In the genomic region with DNA sequence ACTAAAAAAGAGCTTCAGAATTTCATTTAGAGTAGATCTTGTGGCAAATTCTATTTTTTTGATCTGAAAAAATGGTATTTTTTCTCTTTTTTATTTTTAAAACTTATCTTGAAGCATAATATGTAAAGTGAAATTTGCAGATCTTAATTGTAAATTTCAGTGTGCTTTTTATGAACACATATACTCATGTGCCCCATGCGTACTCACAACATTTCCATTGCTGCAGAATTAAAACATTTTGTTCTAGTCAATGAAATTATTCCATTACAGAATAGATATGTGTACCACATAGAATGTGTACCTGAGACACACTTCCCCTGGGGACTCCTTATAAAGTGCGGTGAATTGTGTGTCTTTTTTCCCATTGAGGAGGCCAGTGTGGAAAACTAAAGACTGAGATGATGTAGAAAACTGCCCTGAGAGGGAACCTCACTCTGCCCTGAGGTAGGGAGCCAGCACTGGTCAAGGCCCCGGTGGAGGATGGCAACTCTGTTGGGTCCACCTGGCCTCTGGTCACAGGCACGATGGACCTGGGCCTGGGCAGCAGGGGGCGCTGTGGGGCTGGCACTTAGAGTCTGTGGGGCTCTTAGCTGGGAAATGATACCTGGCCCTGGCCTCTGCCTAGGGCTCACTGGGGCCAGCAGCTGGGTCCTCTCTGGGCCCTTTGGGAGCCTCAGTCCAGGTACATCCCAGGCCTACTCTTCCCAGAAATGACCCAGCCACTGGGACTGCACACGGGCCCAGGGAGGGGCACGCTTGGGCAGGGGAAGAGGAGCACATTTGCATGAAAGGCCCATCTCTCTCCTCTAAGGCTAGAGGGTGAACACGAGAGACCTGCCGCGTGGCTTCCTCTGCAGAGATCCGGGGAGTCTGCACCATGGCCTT, we compare ENCODE assay signal across 1 cellular context.
TF ChIP-seq lines count a peak whose summit lies in the region.

No MANE protein-coding gene starts in this region.

TF ChIP-seq in K562, 482 proteins besides CTCF, POLR2A, EP300 and RAD21 (continued from another document and continues in another):
- TF ChIP-seq MYC (IDR thresholded peaks at IDR 0.05; ENCODE audit: low read depth, low read length) (peak; percentile 60), MYC (CRISPR knock-in tag; IDR thresholded peaks at IDR 0.05; ENCODE audit: borderline replicate concordance, low read depth) (no peak; the same call in 1 of the 2 replicates), ZNF512 (tag; IDR thresholded peaks at IDR 0.05) (no peak), E2F5 (CRISPR knock-in tag; IDR thresholded peaks at IDR 0.05) (no peak), HMGXB4 (CRISPR knock-in tag; IDR thresholded peaks at IDR 0.05) (no peak; the same call in 1 of the 2 replicates), SUPT5H (IDR thresholded peaks at IDR 0.05) (no peak), NCOA2 (IDR thresholded peaks at IDR 0.05; ENCODE audit: partially characterized antibody in 2 of 2) (no peak), ZFP30 (CRISPR knock-in tag; IDR thresholded peaks at IDR 0.05; ENCODE audit: borderline replicate concordance) (0 out of 2 replicates have a peak, but pooled peaks have one; percentile 7), ZNF3 (CRISPR knock-in tag; IDR thresholded peaks at IDR 0.05) (no peak), ZNF324 (CRISPR knock-in tag; IDR thresholded peaks at IDR 0.05) (no peak), POLR2AphosphoS5 (IDR thresholded peaks at IDR 0.05; ENCODE audit: control insufficient read depth, insufficient read depth, low read depth, low read length) (no peak), SP2 (IDR thresholded peaks at IDR 0.05; ENCODE audit: extremely low read depth, low read depth, low read length, poor library complexity, severe bottlenecking) (no peak), ILF3 (IDR thresholded peaks at IDR 0.05; ENCODE audit: borderline replicate concordance) (no peak), TOE1 (IDR thresholded peaks at IDR 0.05; ENCODE audit: borderline replicate concordance) (no peak), TOE1 (CRISPR knock-in tag; IDR thresholded peaks at IDR 0.05; ENCODE audit: borderline replicate concordance, low read depth) (peak; percentile 72; the same call in 1 of the 2 replicates), SMAD1 (IDR thresholded peaks at IDR 0.05; ENCODE audit: low read depth, low read length, partially characterized antibody) (no peak), OTX1 (CRISPR knock-in tag; IDR thresholded peaks at IDR 0.05) (peak; percentile 40; the same call in 1 of the 2 replicates), HSF4 (CRISPR knock-in tag; IDR thresholded peaks at IDR 0.05; ENCODE audit: borderline replicate concordance) (peak; percentile 76; the same call in 1 of the 2 replicates), CSDE1 (IDR thresholded peaks at IDR 0.05) (no peak), NR2C2 (CRISPR knock-in tag; IDR thresholded peaks at IDR 0.05) (0 out of 2 replicates have a peak, but pooled peaks have one; percentile 62), NR2C2 (tag; IDR thresholded peaks at IDR 0.05) (no peak), ZFPM2 (CRISPR knock-in tag; IDR thresholded peaks at IDR 0.05) (peak; percentile 92), FOXJ2 (tag; IDR thresholded peaks at IDR 0.05) (no peak), MCM2 (IDR thresholded peaks at IDR 0.05; ENCODE audit: low read depth) (no peak), ZNF589 (CRISPR knock-in tag; IDR thresholded peaks at IDR 0.05; ENCODE audit: low read depth) (no peak), NFRKB (IDR thresholded peaks at IDR 0.05; ENCODE audit: low read depth) (no peak), ARID1B (IDR thresholded peaks at IDR 0.05) (no peak), ETV6 (IDR thresholded peaks at IDR 0.05; ENCODE audit: borderline replicate concordance in 1 of 2, low read depth in 2 of 2, low read length in 1 of 2) (no peak), ETV6 (CRISPR knock-in tag; IDR thresholded peaks at IDR 0.05; ENCODE audit: borderline replicate concordance) (no peak), MAFK (IDR thresholded peaks at IDR 0.05; ENCODE audit: low read length) (peak; percentile 68), ZNF253 (CRISPR knock-in tag; conservative IDR thresholded peaks at IDR 0.05) (no peak), TCF7 (IDR thresholded peaks at IDR 0.05; ENCODE audit: borderline replicate concordance) (no peak), MCM7 (IDR thresholded peaks at IDR 0.05) (no peak), HNRNPLL (IDR thresholded peaks at IDR 0.05; ENCODE audit: low read depth, low read length, poor library complexity, severe bottlenecking) (no peak), ZNF121 (CRISPR knock-in tag; conservative IDR thresholded peaks at IDR 0.05) (no peak), IRF2 (CRISPR knock-in tag; IDR thresholded peaks at IDR 0.05) (peak; percentile 74; the same call in 1 of the 2 replicates), TFAM (CRISPR knock-in tag; conservative IDR thresholded peaks at IDR 0.05) (no peak), ZNF830 (CRISPR knock-in tag; IDR thresholded peaks at IDR 0.05) (no peak; the same call in 1 of the 2 replicates), ZNF282 (CRISPR knock-in tag; IDR thresholded peaks at IDR 0.05) (no peak), SLC30A9 (CRISPR knock-in tag; IDR thresholded peaks at IDR 0.05) (no peak), XRCC5 (IDR thresholded peaks at IDR 0.05; ENCODE audit: low read depth, low read length) (peak; percentile 99), ETV1 (tag; conservative IDR thresholded peaks at IDR 0.05; ENCODE audit: low read depth) (no peak), MAFF (IDR thresholded peaks at IDR 0.05; ENCODE audit: low read length) (no peak), MTA2 (IDR thresholded peaks at IDR 0.05; ENCODE audit: low read depth) (no peak), KAT2B (IDR thresholded peaks at IDR 0.05; ENCODE audit: low read depth, low read length) (no peak), FOS (IDR thresholded peaks at IDR 0.05; ENCODE audit: extremely low read depth, insufficient read length) (no peak), GATA2 (CRISPR knock-in tag; IDR thresholded peaks at IDR 0.05) (0 out of 2 replicates have a peak, but pooled peaks have one; percentile 18), TARDBP (IDR thresholded peaks at IDR 0.05) (no peak), RAD51 (IDR thresholded peaks at IDR 0.05; ENCODE audit: borderline replicate concordance, low read depth) (no peak), ATF1 (CRISPR knock-in tag; IDR thresholded peaks at IDR 0.05) (no peak), ATF1 (tag; IDR thresholded peaks at IDR 0.05) (no peak), HIVEP1 (CRISPR knock-in tag; IDR thresholded peaks at IDR 0.05) (0 out of 2 replicates have a peak, but pooled peaks have one; percentile 12)
- TF ChIP-seq, protein P1, sequence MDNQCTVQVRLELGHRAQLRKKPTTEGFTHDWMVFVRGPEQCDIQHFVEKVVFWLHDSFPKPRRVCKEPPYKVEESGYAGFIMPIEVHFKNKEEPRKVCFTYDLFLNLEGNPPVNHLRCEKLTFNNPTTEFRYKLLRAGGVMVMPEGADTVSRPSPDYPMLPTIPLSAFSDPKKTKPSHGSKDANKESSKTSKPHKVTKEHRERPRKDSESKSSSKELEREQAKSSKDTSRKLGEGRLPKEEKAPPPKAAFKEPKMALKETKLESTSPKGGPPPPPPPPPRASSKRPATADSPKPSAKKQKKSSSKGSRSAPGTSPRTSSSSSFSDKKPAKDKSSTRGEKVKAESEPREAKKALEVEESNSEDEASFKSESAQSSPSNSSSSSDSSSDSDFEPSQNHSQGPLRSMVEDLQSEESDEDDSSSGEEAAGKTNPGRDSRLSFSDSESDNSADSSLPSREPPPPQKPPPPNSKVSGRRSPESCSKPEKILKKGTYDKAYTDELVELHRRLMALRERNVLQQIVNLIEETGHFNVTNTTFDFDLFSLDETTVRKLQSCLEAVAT (IDR thresholded peaks at IDR 0.05), result no peak
- TF ChIP-seq, protein P2, sequence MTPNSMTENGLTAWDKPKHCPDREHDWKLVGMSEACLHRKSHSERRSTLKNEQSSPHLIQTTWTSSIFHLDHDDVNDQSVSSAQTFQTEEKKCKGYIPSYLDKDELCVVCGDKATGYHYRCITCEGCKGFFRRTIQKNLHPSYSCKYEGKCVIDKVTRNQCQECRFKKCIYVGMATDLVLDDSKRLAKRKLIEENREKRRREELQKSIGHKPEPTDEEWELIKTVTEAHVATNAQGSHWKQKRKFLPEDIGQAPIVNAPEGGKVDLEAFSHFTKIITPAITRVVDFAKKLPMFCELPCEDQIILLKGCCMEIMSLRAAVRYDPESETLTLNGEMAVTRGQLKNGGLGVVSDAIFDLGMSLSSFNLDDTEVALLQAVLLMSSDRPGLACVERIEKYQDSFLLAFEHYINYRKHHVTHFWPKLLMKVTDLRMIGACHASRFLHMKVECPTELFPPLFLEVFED (CRISPR knock-in tag; conservative IDR thresholded peaks at IDR 0.05), result peak; percentile 5; the same call in 1 of the 2 replicates
- TF ChIP-seq, protein P3, sequence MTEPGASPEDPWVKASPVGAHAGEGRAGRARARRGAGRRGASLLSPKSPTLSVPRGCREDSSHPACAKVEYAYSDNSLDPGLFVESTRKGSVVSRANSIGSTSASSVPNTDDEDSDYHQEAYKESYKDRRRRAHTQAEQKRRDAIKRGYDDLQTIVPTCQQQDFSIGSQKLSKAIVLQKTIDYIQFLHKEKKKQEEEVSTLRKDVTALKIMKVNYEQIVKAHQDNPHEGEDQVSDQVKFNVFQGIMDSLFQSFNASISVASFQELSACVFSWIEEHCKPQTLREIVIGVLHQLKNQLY (CRISPR knock-in tag; conservative IDR thresholded peaks at IDR 0.05), result peak in 1 of 2 experiments; percentile 78; a peak in 2 of 4 replicates
- TF ChIP-seq, protein P4, sequence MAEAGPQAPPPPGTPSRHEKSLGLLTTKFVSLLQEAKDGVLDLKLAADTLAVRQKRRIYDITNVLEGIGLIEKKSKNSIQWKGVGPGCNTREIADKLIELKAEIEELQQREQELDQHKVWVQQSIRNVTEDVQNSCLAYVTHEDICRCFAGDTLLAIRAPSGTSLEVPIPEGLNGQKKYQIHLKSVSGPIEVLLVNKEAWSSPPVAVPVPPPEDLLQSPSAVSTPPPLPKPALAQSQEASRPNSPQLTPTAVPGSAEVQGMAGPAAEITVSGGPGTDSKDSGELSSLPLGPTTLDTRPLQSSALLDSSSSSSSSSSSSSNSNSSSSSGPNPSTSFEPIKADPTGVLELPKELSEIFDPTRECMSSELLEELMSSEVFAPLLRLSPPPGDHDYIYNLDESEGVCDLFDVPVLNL (CRISPR knock-in tag; IDR thresholded peaks at IDR 0.05; ENCODE audit: low read depth), result peak; percentile 51; the same call in 1 of the 2 replicates
- TF ChIP-seq, protein P5, sequence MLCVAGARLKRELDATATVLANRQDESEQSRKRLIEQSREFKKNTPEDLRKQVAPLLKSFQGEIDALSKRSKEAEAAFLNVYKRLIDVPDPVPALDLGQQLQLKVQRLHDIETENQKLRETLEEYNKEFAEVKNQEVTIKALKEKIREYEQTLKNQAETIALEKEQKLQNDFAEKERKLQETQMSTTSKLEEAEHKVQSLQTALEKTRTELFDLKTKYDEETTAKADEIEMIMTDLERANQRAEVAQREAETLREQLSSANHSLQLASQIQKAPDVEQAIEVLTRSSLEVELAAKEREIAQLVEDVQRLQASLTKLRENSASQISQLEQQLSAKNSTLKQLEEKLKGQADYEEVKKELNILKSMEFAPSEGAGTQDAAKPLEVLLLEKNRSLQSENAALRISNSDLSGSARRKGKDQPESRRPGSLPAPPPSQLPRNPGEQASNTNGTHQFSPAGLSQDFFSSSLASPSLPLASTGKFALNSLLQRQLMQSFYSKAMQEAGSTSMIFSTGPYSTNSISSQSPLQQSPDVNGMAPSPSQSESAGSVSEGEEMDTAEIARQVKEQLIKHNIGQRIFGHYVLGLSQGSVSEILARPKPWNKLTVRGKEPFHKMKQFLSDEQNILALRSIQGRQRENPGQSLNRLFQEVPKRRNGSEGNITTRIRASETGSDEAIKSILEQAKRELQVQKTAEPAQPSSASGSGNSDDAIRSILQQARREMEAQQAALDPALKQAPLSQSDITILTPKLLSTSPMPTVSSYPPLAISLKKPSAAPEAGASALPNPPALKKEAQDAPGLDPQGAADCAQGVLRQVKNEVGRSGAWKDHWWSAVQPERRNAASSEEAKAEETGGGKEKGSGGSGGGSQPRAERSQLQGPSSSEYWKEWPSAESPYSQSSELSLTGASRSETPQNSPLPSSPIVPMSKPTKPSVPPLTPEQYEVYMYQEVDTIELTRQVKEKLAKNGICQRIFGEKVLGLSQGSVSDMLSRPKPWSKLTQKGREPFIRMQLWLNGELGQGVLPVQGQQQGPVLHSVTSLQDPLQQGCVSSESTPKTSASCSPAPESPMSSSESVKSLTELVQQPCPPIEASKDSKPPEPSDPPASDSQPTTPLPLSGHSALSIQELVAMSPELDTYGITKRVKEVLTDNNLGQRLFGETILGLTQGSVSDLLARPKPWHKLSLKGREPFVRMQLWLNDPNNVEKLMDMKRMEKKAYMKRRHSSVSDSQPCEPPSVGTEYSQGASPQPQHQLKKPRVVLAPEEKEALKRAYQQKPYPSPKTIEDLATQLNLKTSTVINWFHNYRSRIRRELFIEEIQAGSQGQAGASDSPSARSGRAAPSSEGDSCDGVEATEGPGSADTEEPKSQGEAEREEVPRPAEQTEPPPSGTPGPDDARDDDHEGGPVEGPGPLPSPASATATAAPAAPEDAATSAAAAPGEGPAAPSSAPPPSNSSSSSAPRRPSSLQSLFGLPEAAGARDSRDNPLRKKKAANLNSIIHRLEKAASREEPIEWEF (CRISPR knock-in tag; IDR thresholded peaks at IDR 0.05), result no peak
